In the genomic region with DNA sequence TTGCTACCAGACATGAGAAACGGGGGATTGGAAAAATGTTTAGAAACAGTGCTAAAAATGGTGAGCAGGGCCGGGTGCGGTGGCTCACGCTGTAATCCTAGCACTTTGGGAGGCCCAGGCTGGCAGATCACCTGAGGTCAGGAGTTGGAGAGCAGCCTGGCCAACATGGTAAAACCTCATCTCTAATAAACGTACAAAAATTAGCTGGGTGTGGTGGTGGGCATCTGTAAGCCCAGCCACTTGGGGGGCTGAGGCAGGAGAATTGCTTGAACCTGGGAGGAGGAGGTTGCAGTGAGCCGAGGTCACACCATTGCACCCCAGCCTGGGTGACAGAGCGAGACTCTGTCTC, we compare ENCODE assay signal across 1 cellular context.
TF ChIP-seq lines count a peak whose summit lies in the region.

No MANE protein-coding gene starts in this region.

TF ChIP-seq in K562, 482 proteins besides CTCF, POLR2A, EP300 and RAD21 (continued from another document):
- TF ChIP-seq, protein P1, sequence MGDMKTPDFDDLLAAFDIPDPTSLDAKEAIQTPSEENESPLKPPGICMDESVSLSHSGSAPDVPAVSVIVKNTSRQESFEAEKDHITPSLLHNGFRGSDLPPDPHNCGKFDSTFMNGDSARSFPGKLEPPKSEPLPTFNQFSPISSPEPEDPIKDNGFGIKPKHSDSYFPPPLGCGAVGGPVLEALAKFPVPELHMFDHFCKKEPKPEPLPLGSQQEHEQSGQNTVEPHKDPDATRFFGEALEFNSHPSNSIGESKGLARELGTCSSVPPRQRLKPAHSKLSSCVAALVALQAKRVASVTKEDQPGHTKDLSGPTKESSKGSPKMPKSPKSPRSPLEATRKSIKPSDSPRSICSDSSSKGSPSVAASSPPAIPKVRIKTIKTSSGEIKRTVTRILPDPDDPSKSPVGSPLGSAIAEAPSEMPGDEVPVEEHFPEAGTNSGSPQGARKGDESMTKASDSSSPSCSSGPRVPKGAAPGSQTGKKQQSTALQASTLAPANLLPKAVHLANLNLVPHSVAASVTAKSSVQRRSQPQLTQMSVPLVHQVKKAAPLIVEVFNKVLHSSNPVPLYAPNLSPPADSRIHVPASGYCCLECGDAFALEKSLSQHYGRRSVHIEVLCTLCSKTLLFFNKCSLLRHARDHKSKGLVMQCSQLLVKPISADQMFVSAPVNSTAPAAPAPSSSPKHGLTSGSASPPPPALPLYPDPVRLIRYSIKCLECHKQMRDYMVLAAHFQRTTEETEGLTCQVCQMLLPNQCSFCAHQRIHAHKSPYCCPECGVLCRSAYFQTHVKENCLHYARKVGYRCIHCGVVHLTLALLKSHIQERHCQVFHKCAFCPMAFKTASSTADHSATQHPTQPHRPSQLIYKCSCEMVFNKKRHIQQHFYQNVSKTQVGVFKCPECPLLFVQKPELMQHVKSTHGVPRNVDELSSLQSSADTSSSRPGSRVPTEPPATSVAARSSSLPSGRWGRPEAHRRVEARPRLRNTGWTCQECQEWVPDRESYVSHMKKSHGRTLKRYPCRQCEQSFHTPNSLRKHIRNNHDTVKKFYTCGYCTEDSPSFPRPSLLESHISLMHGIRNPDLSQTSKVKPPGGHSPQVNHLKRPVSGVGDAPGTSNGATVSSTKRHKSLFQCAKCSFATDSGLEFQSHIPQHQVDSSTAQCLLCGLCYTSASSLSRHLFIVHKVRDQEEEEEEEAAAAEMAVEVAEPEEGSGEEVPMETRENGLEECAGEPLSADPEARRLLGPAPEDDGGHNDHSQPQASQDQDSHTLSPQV (IDR thresholded peaks at IDR 0.05), result peak; percentile 41
- TF ChIP-seq MNT (conservative IDR thresholded peaks at IDR 0.05) (0 out of 4 replicates have a peak, but pooled peaks of 1 of the 2 experiments have one; percentile 5), SP1 (CRISPR knock-in tag; IDR thresholded peaks at IDR 0.05) (peak; percentile 52; the same call in 1 of the 2 replicates), ZKSCAN1 (IDR thresholded peaks at IDR 0.05; ENCODE audit: low read depth, low read length) (0 out of 2 replicates have a peak, but pooled peaks have one; percentile 4)
- TF ChIP-seq, protein P2, sequence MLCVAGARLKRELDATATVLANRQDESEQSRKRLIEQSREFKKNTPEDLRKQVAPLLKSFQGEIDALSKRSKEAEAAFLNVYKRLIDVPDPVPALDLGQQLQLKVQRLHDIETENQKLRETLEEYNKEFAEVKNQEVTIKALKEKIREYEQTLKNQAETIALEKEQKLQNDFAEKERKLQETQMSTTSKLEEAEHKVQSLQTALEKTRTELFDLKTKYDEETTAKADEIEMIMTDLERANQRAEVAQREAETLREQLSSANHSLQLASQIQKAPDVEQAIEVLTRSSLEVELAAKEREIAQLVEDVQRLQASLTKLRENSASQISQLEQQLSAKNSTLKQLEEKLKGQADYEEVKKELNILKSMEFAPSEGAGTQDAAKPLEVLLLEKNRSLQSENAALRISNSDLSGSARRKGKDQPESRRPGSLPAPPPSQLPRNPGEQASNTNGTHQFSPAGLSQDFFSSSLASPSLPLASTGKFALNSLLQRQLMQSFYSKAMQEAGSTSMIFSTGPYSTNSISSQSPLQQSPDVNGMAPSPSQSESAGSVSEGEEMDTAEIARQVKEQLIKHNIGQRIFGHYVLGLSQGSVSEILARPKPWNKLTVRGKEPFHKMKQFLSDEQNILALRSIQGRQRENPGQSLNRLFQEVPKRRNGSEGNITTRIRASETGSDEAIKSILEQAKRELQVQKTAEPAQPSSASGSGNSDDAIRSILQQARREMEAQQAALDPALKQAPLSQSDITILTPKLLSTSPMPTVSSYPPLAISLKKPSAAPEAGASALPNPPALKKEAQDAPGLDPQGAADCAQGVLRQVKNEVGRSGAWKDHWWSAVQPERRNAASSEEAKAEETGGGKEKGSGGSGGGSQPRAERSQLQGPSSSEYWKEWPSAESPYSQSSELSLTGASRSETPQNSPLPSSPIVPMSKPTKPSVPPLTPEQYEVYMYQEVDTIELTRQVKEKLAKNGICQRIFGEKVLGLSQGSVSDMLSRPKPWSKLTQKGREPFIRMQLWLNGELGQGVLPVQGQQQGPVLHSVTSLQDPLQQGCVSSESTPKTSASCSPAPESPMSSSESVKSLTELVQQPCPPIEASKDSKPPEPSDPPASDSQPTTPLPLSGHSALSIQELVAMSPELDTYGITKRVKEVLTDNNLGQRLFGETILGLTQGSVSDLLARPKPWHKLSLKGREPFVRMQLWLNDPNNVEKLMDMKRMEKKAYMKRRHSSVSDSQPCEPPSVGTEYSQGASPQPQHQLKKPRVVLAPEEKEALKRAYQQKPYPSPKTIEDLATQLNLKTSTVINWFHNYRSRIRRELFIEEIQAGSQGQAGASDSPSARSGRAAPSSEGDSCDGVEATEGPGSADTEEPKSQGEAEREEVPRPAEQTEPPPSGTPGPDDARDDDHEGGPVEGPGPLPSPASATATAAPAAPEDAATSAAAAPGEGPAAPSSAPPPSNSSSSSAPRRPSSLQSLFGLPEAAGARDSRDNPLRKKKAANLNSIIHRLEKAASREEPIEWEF (CRISPR knock-in tag; IDR thresholded peaks at IDR 0.05), result 0 out of 2 replicates have a peak, but pooled peaks have one; percentile 29
